Comparison of ENCODE assay signal across 1 cellular context in the genomic region with DNA sequence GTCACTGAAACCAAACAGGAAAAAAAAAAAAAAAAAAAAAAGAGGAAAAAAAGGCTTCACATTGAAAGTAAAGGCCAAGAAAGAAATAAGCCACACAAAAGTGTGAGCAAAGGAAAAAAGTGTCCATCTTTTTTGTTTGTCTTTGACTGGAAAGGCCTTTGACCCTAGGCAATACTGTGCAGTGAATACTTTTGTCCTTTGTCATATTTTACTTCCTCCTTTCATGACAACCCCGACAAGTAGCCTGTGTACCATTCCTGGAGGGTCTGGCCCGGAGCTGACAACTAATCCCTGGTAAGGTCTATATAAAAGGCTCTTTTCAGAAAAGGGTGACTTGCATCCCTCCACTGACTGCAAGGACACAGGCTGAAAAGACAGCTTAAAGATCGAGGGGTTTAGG.
TF ChIP-seq lines count a peak whose summit lies in the region.

No MANE protein-coding gene starts in this region.

TF ChIP-seq in GM23338, 12 proteins besides CTCF, POLR2A, EP300 and RAD21 (continued from another document):
- TF ChIP-seq ZNF462 (CRISPR knock-in tag; IDR thresholded peaks at IDR 0.05) (no peak), EZH2phosphoT487 (IDR thresholded peaks at IDR 0.05; ENCODE audit: unreplicated experiment) (no peak)
